Comparison of ENCODE assay signal across 8 cellular contexts in the genomic region with DNA sequence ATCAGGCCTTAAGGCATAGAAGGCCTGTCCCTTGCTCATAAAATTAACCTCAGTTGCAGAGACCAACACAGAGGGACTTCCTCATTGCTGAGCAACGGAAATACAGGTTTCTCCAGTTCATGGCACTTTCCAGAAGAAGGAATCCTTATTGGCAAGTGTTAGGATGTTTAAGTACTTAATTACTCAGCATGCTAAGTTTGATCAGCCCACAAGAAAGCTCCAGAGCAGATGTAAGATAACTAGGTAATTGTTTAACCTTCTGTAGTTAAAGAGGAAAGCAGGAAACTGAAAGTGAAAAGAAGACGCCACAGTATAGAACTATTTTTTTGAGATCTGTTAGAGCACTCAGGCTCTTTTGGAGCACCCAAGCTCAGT. TPM values are rescaled to one million over a fixed set of nuclear protein-coding genes. Genes with fewer than 3 reads are reported as not detected.
DNase-seq lines count a peak whose midpoint lies in the region; ATAC-seq and TF ChIP-seq lines count a peak whose summit lies in the region.

No MANE protein-coding gene starts in this region.

- in situ Hi-C loops in ACHN (cut with HindIII; ENCODE audit: low pct_ligation_motif_present, low pct_unique_long_range_greater_than_20kb, low sequenced_read_pairs): no loop called here

- WGBS in esophagus squamous epithelium, 2 donors: 5 to 29% methylated on average over 2 of the region's 2 CpGs

- peaks cover 0 to 22% (median 5%) of the 10 kb centered on the region in 3 donors for H3K4me1 ChIP-seq in esophagus squamous epithelium

- peak overlapping the region; percentile 14 to 64 (median 30) for H3K27ac ChIP-seq in esophagus squamous epithelium

- no peaks in the 10 kb centered on the region for H3K27me3 ChIP-seq in esophagus squamous epithelium

- TF ChIP-seq CTCF in esophagus squamous epithelium (IDR thresholded peaks at IDR 0.05): no peak

- no peak overlapping the region for H3K4me3 ChIP-seq in esophagus squamous epithelium

- no peak for TF ChIP-seq POLR2A in esophagus squamous epithelium (IDR thresholded peaks at IDR 0.05)

- H3K36me3 ChIP-seq in esophagus squamous epithelium: peaks cover 0 to 28% (median 0%) of the 10 kb centered on the region in 3 donors

- ATAC-seq in GM21381 (IDR thresholded peaks at IDR 0.05; ENCODE audit: unreplicated experiment) (peak; percentile 81), HG03571 (IDR thresholded peaks at IDR 0.05; ENCODE audit: unreplicated experiment) (peak; percentile 89)

- DNase-seq in DMS79 (lab: John Stamatoyannopoulos, UW) (peak; percentile 19), esophagus squamous epithelium (lab: John Stamatoyannopoulos, UW) (no peak), germinal center (ENCODE audit: low spot score) (no peak), ACHN (no peak), SKM-1 treated with dmso at 0.1 percent for 144 hours (lab: John Stamatoyannopoulos, UW; ENCODE audit: unreplicated experiment) (no peak), mucosa of gallbladder (ENCODE audit: low spot score) (no peak)

- H3K9me3 ChIP-seq in esophagus squamous epithelium: no peaks in the 10 kb centered on the region

- intact Hi-C loops in esophagus squamous epithelium (cut with DNase I): no loop called here

RNA-seq across cellular contexts. Expression of a gene that starts 33.5 kb away (rescaled TPM):
- total RNA-seq in esophagus squamous epithelium: 10 to 100 TPM; 19.0 to 46.7 (median 31.3) TPM
- 67.0 TPM for total RNA-seq in mucosa of gallbladder

RNA-seq across cellular contexts. Expression of a gene that starts 58.1 kb away (rescaled TPM):
- under 1 TPM; 0.04 to 0.73 (median 0.31) TPM for total RNA-seq in esophagus squamous epithelium
- total RNA-seq in mucosa of gallbladder: 1.1 TPM
